8 cellular contexts compared by ENCODE assay signal in genomic region chr9:77977210-77977611, GRCh38. TPM values are rescaled to one million over a fixed set of nuclear protein-coding genes. Genes with fewer than 3 reads are reported as not detected.
DNase-seq lines count a peak whose midpoint lies in the region; ATAC-seq and TF ChIP-seq lines count a peak whose summit lies in the region.

No MANE protein-coding gene starts in this region.

- H3K79me2 ChIP-seq in KMS-11 (ENCODE audit: insufficient read depth, low read depth): no peaks in the 10 kb centered on the region

- H3K4me3 Mint-ChIP-seq in WTC11: no peak overlapping the region

- H3K4me3 ChIP-seq in KMS-11 (IDR thresholded peaks at IDR 0.05; ENCODE audit: insufficient read depth, low read depth, low read length) (no peak overlapping the region), right lobe of liver (no peak overlapping the region)

- no peak overlapping the region for H3K4me2 ChIP-seq in KMS-11

- 30% methylated on average over 4 of the region's 4 CpGs for WGBS in right lobe of liver (ENCODE audit: insufficient coverage, low coverage, low lambda C conversion rate, missing lambda C conversion rate)

- peaks cover 6% of the 10 kb centered on the region for H3K4me1 ChIP-seq in KMS-11 (ENCODE audit: low read depth, poor library complexity, severe bottlenecking)
- H3K4me1 ChIP-seq in right lobe of liver: peaks cover 0 to 26% (median 6%) of the 10 kb centered on the region in 4 donors

- DNase-seq in DMS153 treated with DMSO at 0.1 percent for 48 hours (lab: John Stamatoyannopoulos, UW; ENCODE audit: unreplicated experiment) (peak; percentile 52), WTC11 (ENCODE audit: low spot score) (peak; percentile 68), dedifferentiated amniotic fluid mesenchymal stem cell (ENCODE audit: extremely low spot score) (peak; percentile 80), right lobe of liver (peak; percentile 53 to 69 (median 58)), NCI-H2171 treated with DMSO at 0.1 percent for 48 hours (lab: John Stamatoyannopoulos, UW) (no peak)
- peak; percentile 58 for DNase-seq in stimulated activated CD8-positive, alpha-beta memory T cell treated with anti-CD3 and anti-CD28 coated beads, Interleukin-4, amount 100 ng/mL, for 48 hours

- POLR2A ChIA-PET in WTC11 (lab: Charles Lee): interaction anchor here (0.7 kb wide), 2 partner anchors 9 to 55 kb away, joined by 3 to 4 read pairs; no protein-coding TSS in a partner anchor

- H3K9me3 Mint-ChIP-seq in WTC11: no peaks in the 10 kb centered on the region

- no peaks in the 10 kb centered on the region for H4K20me1 ChIP-seq in KMS-11 (ENCODE audit: insufficient read depth)

- TF ChIP-seq POLR2A in right lobe of liver (IDR thresholded peaks at IDR 0.05): no peak

- no peaks in the 10 kb centered on the region for H3K9me3 ChIP-seq in right lobe of liver

- CTCF ChIA-PET in WTC11 (lab: Charles Lee): interaction anchor here (0.5 to 5.9 kb wide), 45 partner anchors 8 to 319 kb away, joined by 3 to 42 read pairs (median 5); partner anchors contain the start of genes GNAQ and PSAT1

- peaks cover 73% of the 10 kb centered on the region for H3K4me1 Mint-ChIP-seq in WTC11

- intact Hi-C loops in right lobe of liver (cut with DNase I): no loop called here

- no peaks in the 10 kb centered on the region for H3K27me3 Mint-ChIP-seq in WTC11 (ENCODE audit: low read depth)

- H2AFZ ChIP-seq in KMS-11 (ENCODE audit: low read depth): no peak overlapping the region

- ATAC-seq in WTC11 (peak; percentile 87), right lobe of liver (peak; percentile 85 to 91 (median 88)), GM21528 (IDR thresholded peaks at IDR 0.05; ENCODE audit: low FRiP score, unreplicated experiment) (no peak)

- H3K36me3 ChIP-seq in KMS-11 (ENCODE audit: insufficient read depth): no peaks in the 10 kb centered on the region
- H3K36me3 ChIP-seq in right lobe of liver: no peaks in the 10 kb centered on the region

- H3K27ac ChIP-seq in KMS-11: no peak overlapping the region
- H3K27ac ChIP-seq in right lobe of liver: peak overlapping the region in 1 of 3 donors; percentile 12

- peak overlapping the region; percentile 75; the same call in 1 of the 2 replicates for H3K27ac Mint-ChIP-seq in WTC11

- H3K27me3 ChIP-seq in KMS-11 (ENCODE audit: insufficient read depth, low read depth) (no peaks in the 10 kb centered on the region), right lobe of liver (no peaks in the 10 kb centered on the region)

- H3K9ac ChIP-seq in KMS-11: no peak overlapping the region

- H3K36me3 Mint-ChIP-seq in WTC11: no peaks in the 10 kb centered on the region

- TF ChIP-seq CTCF in KMS-11 (conservative IDR thresholded peaks at IDR 0.05; ENCODE audit: low read depth, low read length) (0 out of 2 replicates have a peak, but pooled peaks have one; percentile 33), WTC11 (IDR thresholded peaks at IDR 0.05) (no peak), right lobe of liver (IDR thresholded peaks at IDR 0.05) (peak; percentile 35 to 67 (median 56))

TF ChIP-seq in WTC11, 78 proteins besides CTCF, POLR2A, EP300 and RAD21:
- no peak for TF ChIP-seq ZMAT4 (CRISPR knock-in tag; IDR thresholded peaks at IDR 0.05)
- no peak for TF ChIP-seq TP53 (CRISPR knock-in tag; IDR thresholded peaks at IDR 0.05)
- no peak for TF ChIP-seq CBFB (CRISPR knock-in tag; IDR thresholded peaks at IDR 0.05; ENCODE audit: low read depth)
- TF ChIP-seq E2F1 (CRISPR knock-in tag; IDR thresholded peaks at IDR 0.05): no peak

RNA-seq across cellular contexts. Expression of gene GNAQ, which starts 54.4 kb away (rescaled TPM):
- total RNA-seq in WTC11 (2021) (48.6 to 55.5 TPM (median 50.4 TPM) in 3 replicates), right lobe of liver (10 to 100 TPM; 15.8 to 28.7 (median 21.6) TPM)
